In the genomic region with DNA sequence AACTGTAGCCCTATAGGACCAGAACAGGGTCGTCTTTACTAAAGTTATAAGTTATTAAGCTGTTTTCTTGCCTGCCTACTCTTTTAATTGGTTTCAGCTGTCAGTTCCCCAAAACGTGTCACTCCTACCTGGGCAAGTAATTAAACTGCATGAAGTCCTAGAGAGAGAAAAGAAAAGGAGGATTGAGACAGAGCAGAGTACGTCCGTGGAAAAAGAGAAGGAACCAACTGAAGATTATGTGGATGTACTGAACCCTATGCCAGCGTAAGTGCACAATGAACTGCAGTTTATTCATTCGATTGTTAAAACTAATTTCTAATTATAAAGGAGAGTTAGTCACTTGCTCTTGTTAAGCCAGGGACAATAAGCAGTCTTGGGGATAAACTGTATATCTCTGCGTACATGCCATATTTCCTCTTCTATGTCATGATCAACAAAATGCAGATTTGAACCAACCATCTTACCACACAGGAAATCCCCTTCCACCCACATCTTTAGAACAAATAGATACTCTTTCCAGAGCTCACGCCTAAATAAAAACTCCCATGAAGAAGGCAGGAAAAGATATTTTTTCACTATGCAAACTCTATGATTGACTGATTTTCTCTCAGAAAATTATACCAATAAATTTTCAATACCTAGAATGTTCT, we compare ENCODE assay signal across 11 cellular contexts. TPM values are rescaled to one million over a fixed set of nuclear protein-coding genes. Genes with fewer than 3 reads are reported as not detected.
DNase-seq lines count a peak whose midpoint lies in the region; ATAC-seq lines count a peak whose summit lies in the region.
"Had no signal": no experiment of that assay in that cellular context is flagged by ENCODE, and none has a peak within 500 bp of the region (broad histone marks: within the 10 kb centered on the region; RNA-seq: fewer than 3 reads in every experiment).

No MANE protein-coding gene starts in this region.

- H3K27ac Mint-ChIP-seq in immature natural killer cell: peak overlapping the region in 4 of 6 donors; percentile 13 to 79 (median 48)

- peak overlapping the region in 4 of 5 donors; percentile 17 to 67 (median 34) for H3K4me3 Mint-ChIP-seq in immature natural killer cell

- H3K9me3 Mint-ChIP-seq in immature natural killer cell: no peaks in the 10 kb centered on the region

- peak; percentile 36 for ATAC-seq in GM18498 (IDR thresholded peaks at IDR 0.05; ENCODE audit: unreplicated experiment)
- peak; percentile 38 for ATAC-seq in GM21447 (IDR thresholded peaks at IDR 0.05; ENCODE audit: unreplicated experiment)
- ATAC-seq in HG03521 (IDR thresholded peaks at IDR 0.05; ENCODE audit: unreplicated experiment): peak; percentile 34
- ATAC-seq in GM21528 (IDR thresholded peaks at IDR 0.05; ENCODE audit: low FRiP score, unreplicated experiment): no peak
- ATAC-seq: heart right ventricle had no signal

- peaks cover 0 to 2% (median 1%) of the 10 kb centered on the region in 3 donors for H3K27me3 Mint-ChIP-seq in immature natural killer cell (ENCODE audit: low read depth in 3 of 3)

- H3K4me1 Mint-ChIP-seq in immature natural killer cell: peaks cover 18 to 26% of the 10 kb centered on the region in 2 donors

- H3K36me3 Mint-ChIP-seq in immature natural killer cell: peaks cover 5 to 45% (median 43%) of the 10 kb centered on the region in 3 donors

- DNase-seq in immature natural killer cell: peak; percentile 9 to 26 (median 15)
- no peak for DNase-seq in SW480 (ENCODE audit: low spot score)
- DNase-seq in NCI-H2196 treated with DMSO at 0.1 percent for 48 hours (lab: John Stamatoyannopoulos, UW; ENCODE audit: unreplicated experiment): no peak
- DNase-seq in NCI-H2081 (lab: John Stamatoyannopoulos, UW): no peak
- DNase-seq: cerebellar nuclear complex, heart right ventricle, NCI-H446 had no signal

RNA-seq across cellular contexts. Expression of gene STAP1, which starts 22.8 kb away (rescaled TPM):
- polyA plus RNA-seq in immature natural killer cell: 10 to 100 TPM; 11.4 to 20.8 (median 19.1) TPM
- polyA plus RNA-seq: heart right ventricle had no signal

RNA-seq across cellular contexts. Expression of gene CENPC, which starts 36.0 kb away (rescaled TPM):
- polyA plus RNA-seq in immature natural killer cell: 10 to 100 TPM in 2 of 3 donors, 1 to 10 TPM in 1; 6.6 to 21.9 (median 14.2) TPM

Comparison
In these comparisons a context has a peak if more than half of its experiments do, and no peak if none do; other contexts are left out.
1. DNase-seq: peak in immature natural killer cell (3 of 3); none in SW480 (single experiment), NCI-H2196 treated with DMSO at 0.1 percent for 48 hours (single experiment) and NCI-H2081 (0 of 2).